25 cellular contexts compared by ENCODE assay signal in the genomic region with DNA sequence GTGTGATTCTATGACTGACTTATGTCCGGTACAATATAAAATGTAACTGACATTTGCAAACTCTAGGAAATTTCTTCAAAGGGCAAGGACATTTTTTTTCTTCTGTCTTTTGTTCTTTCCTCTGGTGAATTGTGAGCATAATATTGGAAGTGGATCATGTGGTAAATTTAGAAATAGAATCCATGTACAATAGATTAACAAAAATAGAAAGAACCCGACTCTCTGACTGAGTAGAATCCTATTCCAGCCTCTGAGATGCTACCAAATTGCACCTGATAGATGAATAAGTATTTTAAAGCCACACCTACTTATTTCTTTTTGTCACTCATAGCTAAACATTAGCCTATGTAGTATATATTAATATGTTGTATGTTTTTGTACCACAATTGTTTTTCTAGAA.
"Had no signal": no experiment of that assay in that cellular context is flagged by ENCODE, and none has a peak within 500 bp of the region (broad histone marks: within the 10 kb centered on the region; RNA-seq: fewer than 3 reads in every experiment).

No MANE protein-coding gene starts in this region.

- H3K4me1 ChIP-seq: stomach, suprapubic skin, testis, thyroid gland, tibial artery, tibial nerve, transverse colon, upper lobe of left lung, upper lobe of right lung, uterus, vagina had no signal

- ATAC-seq: stimulated activated effector memory CD8-positive, alpha-beta T cell treated with anti-CD3 and anti-CD28 coated beads, Interleukin-12 subunit alpha, Interleukin-12 subunit beta, amount 100 ng/mL, for 72 hours; stimulated activated memory B cell treated with anti-CD40 and anti-IgM and Interleukin-4, amounts not matched to agents 10 μg/mL and 1 μg/mL and 100 μg/mL, for 72 hours; stimulated activated naive B cell treated with anti-CD40 and anti-IgM and Interleukin-4, amounts not matched to agents 10 μg/mL and 1 μg/mL and 100 μg/mL, for 72 hours; stimulated activated naive CD8-positive, alpha-beta T cell treated with anti-CD3 and anti-CD28 coated beads, Interleukin-15, amount 100 ng/mL, for 72 hours; stimulated activated naive CD8-positive, alpha-beta T cell treated with anti-CD3 and anti-CD28 coated beads, Interleukin-15, Interleukin-2, amounts not matched to agents 100 U/mL and 50 U/mL, for 24 hours; upper lobe of right lung had no signal

- H3K4me3 ChIP-seq: stomach, suprapubic skin, testis, thoracic aorta, thyroid gland, tibial artery, tibial nerve, transverse colon, upper lobe of left lung, upper lobe of right lung, uterus, vagina had no signal

- DNase-seq: stimulated activated CD4-positive, alpha-beta T cell treated with anti-CD3 and anti-CD28 coated beads, Interleukin-2, amount 100 ng/mL, for 48 hours; stimulated activated CD4-positive, alpha-beta T cell treated with anti-CD3 and anti-CD28 coated beads, Interleukin-4, amount 100 ng/mL, for 1 hour; stimulated activated CD4-positive, alpha-beta T cell treated with anti-CD3 and anti-CD28 coated beads, Interleukin-4, amount 100 ng/mL, for 24 hours; stimulated activated CD4-positive, alpha-beta T cell treated with anti-CD3 and anti-CD28 coated beads, Interleukin-4, amount 100 ng/mL, for 4 hours; stimulated activated CD8-positive, alpha-beta memory T cell treated with anti-CD3 and anti-CD28 coated beads, Interleukin-4, amount 100 ng/mL, for 48 hours; stimulated activated naive B cell treated with anti-CD40 and anti-IgM and Interleukin-4, amounts not matched to agents 10 μg/mL and 1 μg/mL and 100 μg/mL, for 72 hours; stimulated activated naive CD4-positive, alpha-beta T cell; stimulated activated naive CD4-positive, alpha-beta T cell treated with Interleukin-2 at 50 U/mL for 16 hours; stimulated activated naive CD8-positive, alpha-beta T cell treated with anti-CD3 and anti-CD28 coated beads, Interleukin-15, amount 100 ng/mL, for 72 hours; stimulated activated naive CD8-positive, alpha-beta T cell treated with anti-CD3 and anti-CD28 coated beads, Interleukin-15, Interleukin-2, amounts not matched to agents 100 U/mL and 50 U/mL, for 24 hours; stomach; substantia nigra; testis; thyroid gland; tibial artery; transverse colon; upper lobe of left lung; upper lobe of right lung; uterus had no signal

- H3K27me3 ChIP-seq: stomach, suprapubic skin, testis, thyroid gland, tibial artery, tibial nerve, transverse colon, upper lobe of left lung, upper lobe of right lung, uterus, vagina had no signal

- H3K36me3 ChIP-seq: stomach, suprapubic skin, thoracic aorta, thyroid gland, tibial artery, tibial nerve, transverse colon, upper lobe of left lung, upper lobe of right lung, uterus, vagina had no signal

- H3K9me3 ChIP-seq: stomach, suprapubic skin, testis, thoracic aorta, thyroid gland, tibial artery, tibial nerve, transverse colon, upper lobe of left lung, upper lobe of right lung, uterus, vagina had no signal

- H3K27ac ChIP-seq: stomach, suprapubic skin, testis, thoracic aorta, thyroid gland, tibial artery, tibial nerve, transverse colon, upper lobe of left lung, upper lobe of right lung, uterus, vagina had no signal
